Comparison of ENCODE assay signal across 8 cellular contexts in genomic region chr15:52261026-52261425, GRCh38. TPM values are rescaled to one million over a fixed set of nuclear protein-coding genes. Genes with fewer than 3 reads are reported as not detected.
A peak's percentile ranks its signal among the peaks of the same experiment; 100 is the strongest.
DNase-seq lines count a peak whose midpoint lies in the region; ATAC-seq and TF ChIP-seq lines count a peak whose summit lies in the region.

No MANE protein-coding gene starts in this region.

- no peaks in the 10 kb centered on the region for H3K36me3 ChIP-seq in tibial artery

- H3K4me1 ChIP-seq in tibial artery = peaks cover 0 to 16% (median 13%) of the 10 kb centered on the region in 4 donors

- no peak for DNase-seq in activated naive CD4-positive, alpha-beta T cell treated with anti-CD3 and anti-CD28 coated beads, Interleukin-2, amount 50 U/mL, for 72 hours (ENCODE audit: low spot score in 2 of 2)
- DNase-seq in activated naive CD4-positive, alpha-beta T cell treated with anti-CD3 and anti-CD28 coated beads, Interleukin-2, amount 50 U/mL, for 16 hours = no peak
- no peak for DNase-seq in activated naive CD8-positive, alpha-beta T cell treated with anti-CD3 and anti-CD28 coated beads, Interleukin-2, amount 50 U/mL, for 24 hours
- DNase-seq in mesothelial cell of epicardium (ENCODE audit: low spot score in 2 of 2, unreplicated experiment in 2 of 2) = no peak
- no peak for DNase-seq in tibial artery
- no peak for DNase-seq in T1000 (lab: John Stamatoyannopoulos, UW)
- no peak for DNase-seq in HPDE6-E6E7 (ENCODE audit: extremely low spot score)

- no peak overlapping the region for H3K4me3 ChIP-seq in tibial artery

- no peaks in the 10 kb centered on the region for H3K9me3 ChIP-seq in tibial artery

- peaks cover 46% of the 10 kb centered on the region for H3K4me1 Mint-ChIP-seq in activated naive CD8-positive, alpha-beta T cell treated with anti-CD3 and anti-CD28 coated beads, Interleukin-2, amount 50 U/mL, for 24 hours
- peaks cover 16% of the 10 kb centered on the region for H3K4me1 Mint-ChIP-seq in mesothelial cell of epicardium

- H3K27me3 Mint-ChIP-seq in activated naive CD8-positive, alpha-beta T cell treated with anti-CD3 and anti-CD28 coated beads, Interleukin-2, amount 50 U/mL, for 24 hours = no peaks in the 10 kb centered on the region
- H3K27me3 Mint-ChIP-seq in mesothelial cell of epicardium (ENCODE audit: low read depth) = no peaks in the 10 kb centered on the region

- no peaks in the 10 kb centered on the region for H3K27me3 ChIP-seq in tibial artery

- no peak overlapping the region for H3K4me3 Mint-ChIP-seq in activated naive CD8-positive, alpha-beta T cell treated with anti-CD3 and anti-CD28 coated beads, Interleukin-2, amount 50 U/mL, for 24 hours
- no peak overlapping the region for H3K4me3 Mint-ChIP-seq in mesothelial cell of epicardium

- peak overlapping the region; percentile 22 to 96 for H3K27ac Mint-ChIP-seq in activated naive CD4-positive, alpha-beta T cell treated with anti-CD3 and anti-CD28 coated beads, Interleukin-2, amount 50 U/mL, for 72 hours
- H3K27ac Mint-ChIP-seq in activated naive CD8-positive, alpha-beta T cell treated with anti-CD3 and anti-CD28 coated beads, Interleukin-2, amount 50 U/mL, for 24 hours = peak overlapping the region; percentile 88
- peak overlapping the region; percentile 43 for H3K27ac Mint-ChIP-seq in mesothelial cell of epicardium

- no peak for ATAC-seq in activated naive CD4-positive, alpha-beta T cell treated with anti-CD3 and anti-CD28 coated beads, Interleukin-2, amount 50 U/mL, for 72 hours
- ATAC-seq in activated naive CD8-positive, alpha-beta T cell treated with anti-CD3 and anti-CD28 coated beads, Interleukin-2, amount 50 U/mL, for 24 hours = no peak
- no peak for ATAC-seq in HG03378 (IDR thresholded peaks at IDR 0.05; ENCODE audit: unreplicated experiment)

- H3K36me3 Mint-ChIP-seq in activated naive CD4-positive, alpha-beta T cell treated with anti-CD3 and anti-CD28 coated beads, Interleukin-2, amount 50 U/mL, for 72 hours = peaks cover 8 to 12% of the 10 kb centered on the region in 2 donors
- no peaks in the 10 kb centered on the region for H3K36me3 Mint-ChIP-seq in activated naive CD8-positive, alpha-beta T cell treated with anti-CD3 and anti-CD28 coated beads, Interleukin-2, amount 50 U/mL, for 24 hours (ENCODE audit: low read depth)
- peaks cover 1% of the 10 kb centered on the region for H3K36me3 Mint-ChIP-seq in mesothelial cell of epicardium

- no peak for TF ChIP-seq CTCF in mesothelial cell of epicardium (IDR thresholded peaks at IDR 0.05; ENCODE audit: unreplicated experiment)
- TF ChIP-seq CTCF in tibial artery (IDR thresholded peaks at IDR 0.05) = no peak

- H3K9me3 Mint-ChIP-seq in activated naive CD4-positive, alpha-beta T cell treated with anti-CD3 and anti-CD28 coated beads, Interleukin-2, amount 50 U/mL, for 72 hours = peaks cover 0 to 8% of the 10 kb centered on the region in 2 donors
- H3K9me3 Mint-ChIP-seq in activated naive CD8-positive, alpha-beta T cell treated with anti-CD3 and anti-CD28 coated beads, Interleukin-2, amount 50 U/mL, for 24 hours = no peaks in the 10 kb centered on the region
- H3K9me3 Mint-ChIP-seq in mesothelial cell of epicardium = no peaks in the 10 kb centered on the region

- peak overlapping the region; percentile 17 to 46 for H3K27ac ChIP-seq in tibial artery

- intact Hi-C loops in tibial artery (cut with DNase I; ENCODE audit: low total_unique reads) = no loop called here

RNA-seq across cellular contexts. Expression of gene MYO5C, which starts 34.6 kb away (rescaled TPM):
- 1 to 10 TPM; 1.0 to 1.1 TPM for total RNA-seq in activated naive CD4-positive, alpha-beta T cell treated with anti-CD3 and anti-CD28 coated beads, Interleukin-2, amount 50 U/mL, for 72 hours
- 19.9 to 23.1 TPM (median 23.0 TPM) in 3 replicates for total RNA-seq in mesothelial cell of epicardium
